In the genomic region with DNA sequence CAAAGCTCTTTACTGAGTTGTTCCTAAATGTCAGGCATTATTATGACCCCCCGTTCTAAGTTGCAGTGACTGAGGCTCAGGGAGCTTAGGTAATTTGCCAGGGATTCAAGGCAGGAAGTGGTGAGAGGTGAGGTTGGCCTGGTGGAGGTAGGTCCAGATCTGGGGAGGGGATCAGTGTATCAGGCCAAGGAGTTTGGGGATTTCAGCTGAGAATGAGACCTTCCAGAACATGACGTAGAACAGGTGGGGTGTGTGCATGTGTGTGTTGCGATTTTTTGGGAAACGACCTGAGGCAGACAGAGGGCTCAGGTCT, we compare ENCODE assay signal across 20 cellular contexts. TPM values are rescaled to one million over a fixed set of nuclear protein-coding genes. Genes with fewer than 3 reads are reported as not detected.
A peak's percentile ranks its signal among the peaks of the same experiment; 100 is the strongest.
DNase-seq lines count a peak whose midpoint lies in the region; ATAC-seq and TF ChIP-seq lines count a peak whose summit lies in the region.
"Had no signal": no experiment of that assay in that cellular context is flagged by ENCODE, and none has a peak within 500 bp of the region (broad histone marks: within the 10 kb centered on the region; RNA-seq: fewer than 3 reads in every experiment).

No MANE protein-coding gene starts in this region.

- peaks cover 37% of the 10 kb centered on the region for H3K36me3 Mint-ChIP-seq in HFFc6 (ENCODE audit: low read depth)
- H3K36me3 Mint-ChIP-seq in activated T-helper 2 cell treated with anti-CD3 and anti-CD28 coated beads, Interferon-gamma antibody, Interleukin-2, Interleukin-4, amounts not matched to agents 10 μg/mL and 5 μg/mL and 100 μg/mL, durations not matched to agents 14 hours and 24 hours and 36 hours (ENCODE audit: low read depth), result no peaks in the 10 kb centered on the region
- H3K36me3 Mint-ChIP-seq: activated naive CD4-positive, alpha-beta T cell treated with anti-CD3 and anti-CD28 coated beads, Interleukin-2, amount 10 ng/mL, durations not matched to agents 7 days and 5 days had no signal

- DNase-seq in HFFc6 (no peak), kidney tubule cell (ENCODE audit: low spot score) (peak; percentile 73), RKO (ENCODE audit: low spot score) (no peak), esophagus muscularis mucosa (ENCODE audit: extremely low spot score) (no peak)
- no peak for DNase-seq in activated T-helper 2 cell treated with anti-CD3 and anti-CD28 coated beads, Interferon-gamma antibody, Interleukin-2, Interleukin-4, amounts not matched to agents 10 μg/mL and 5 μg/mL and 100 μg/mL, durations not matched to agents 14 hours and 24 hours and 36 hours (ENCODE audit: low spot score)
- DNase-seq in NK-92 treated with Interleukin-12 subunit alpha and Interleukin-12 subunit beta, amount 100 ng/mL, for 24 hours (lab: John Stamatoyannopoulos, UW), result no peak
- DNase-seq: activated CD4-positive, alpha-beta T cell treated with anti-CD3 and anti-CD28 coated beads for 48 hours; activated naive CD4-positive, alpha-beta T cell treated with anti-CD3 and anti-CD28 coated beads, Interleukin-2, amount 10 ng/mL, durations not matched to agents 7 days and 5 days; COR-L47; cortex of kidney; NCI-H1417; NCI-H526 treated with DMSO at 0.1 percent for 48 hours; stimulated activated naive CD8-positive, alpha-beta T cell treated with anti-CD3 and anti-CD28 coated beads, Interleukin-15, Interleukin-2, amounts not matched to agents 100 U/mL and 50 U/mL, for 24 hours; upper lobe of left lung had no signal

- H3K4me1 ChIP-seq in ACC112 (ENCODE audit: control insufficient read depth, insufficient read depth, low read length, unreplicated experiment), result peaks cover 60% of the 10 kb centered on the region
- peaks cover 0 to 7% (median 0%) of the 10 kb centered on the region in 4 donors for H3K4me1 ChIP-seq in esophagus muscularis mucosa
- H3K4me1 ChIP-seq: upper lobe of left lung had no signal

- intact Hi-C loops in activated T-helper 2 cell treated with anti-CD3 and anti-CD28 coated beads, Interferon-gamma antibody, Interleukin-2, Interleukin-4, amounts not matched to agents 10 μg/mL and 5 μg/mL and 100 μg/mL, durations not matched to agents 14 hours and 24 hours and 36 hours (cut with micrococcal nuclease), result loop anchor here (2.0 kb wide), 1 partner anchor 56 kb away; no protein-coding TSS in a partner anchor
- intact Hi-C loops in esophagus muscularis mucosa (cut with DNase I), result no loop called here

- TF ChIP-seq CTCF in HFFc6 (IDR thresholded peaks at IDR 0.05), result no peak
- TF ChIP-seq CTCF in esophagus muscularis mucosa (IDR thresholded peaks at IDR 0.05), result no peak

- H3K27ac ChIP-seq in ACC112 (ENCODE audit: low read depth, low read length) (peak overlapping the region; percentile 98), esophagus muscularis mucosa (replicated peaks in 1 of 4) (no peak overlapping the region)
- H3K27ac ChIP-seq: body of pancreas, neutrophil, upper lobe of left lung had no signal

- H3K79me2 ChIP-seq in ACC112 (ENCODE audit: control insufficient read depth, insufficient read depth, low read length, unreplicated experiment), result no peaks in the 10 kb centered on the region

- H3K4me1 Mint-ChIP-seq in HFFc6 (ENCODE audit: low read depth), result peaks cover 96% of the 10 kb centered on the region
- H3K4me1 Mint-ChIP-seq in activated T-helper 2 cell treated with anti-CD3 and anti-CD28 coated beads, Interferon-gamma antibody, Interleukin-2, Interleukin-4, amounts not matched to agents 10 μg/mL and 5 μg/mL and 100 μg/mL, durations not matched to agents 14 hours and 24 hours and 36 hours (ENCODE audit: low read depth), result peaks cover 37% of the 10 kb centered on the region

- WGBS in esophagus muscularis mucosa, result 78% methylated on average over 4 of the region's 4 CpGs

- no peaks in the 10 kb centered on the region for H3K9me3 ChIP-seq in esophagus muscularis mucosa
- H3K9me3 ChIP-seq: body of pancreas, neutrophil, right atrium auricular region, upper lobe of left lung had no signal

- H3K27me3 ChIP-seq in ACC112 (ENCODE audit: insufficient read depth, low read length), result no peaks in the 10 kb centered on the region
- no peaks in the 10 kb centered on the region for H3K27me3 ChIP-seq in esophagus muscularis mucosa
- H3K27me3 ChIP-seq: body of pancreas, neutrophil, right atrium auricular region, upper lobe of left lung had no signal

- peak overlapping the region; percentile 96 for H3K27ac Mint-ChIP-seq in HFFc6
- H3K27ac Mint-ChIP-seq in activated T-helper 2 cell treated with anti-CD3 and anti-CD28 coated beads, Interferon-gamma antibody, Interleukin-2, Interleukin-4, amounts not matched to agents 10 μg/mL and 5 μg/mL and 100 μg/mL, durations not matched to agents 14 hours and 24 hours and 36 hours, result peak overlapping the region; percentile 45
- H3K27ac Mint-ChIP-seq: activated naive CD4-positive, alpha-beta T cell treated with anti-CD3 and anti-CD28 coated beads, Interleukin-2, amount 10 ng/mL, durations not matched to agents 7 days and 5 days had no signal

- H2AFZ ChIP-seq in ACC112 (ENCODE audit: low read length, unreplicated experiment), result peak overlapping the region; percentile 63

- H3K36me3 ChIP-seq in ACC112 (ENCODE audit: insufficient read depth, low read length) (no peaks in the 10 kb centered on the region), esophagus muscularis mucosa (no peaks in the 10 kb centered on the region)
- H3K36me3 ChIP-seq: neutrophil, right atrium auricular region, upper lobe of left lung had no signal

- H3K9me3 Mint-ChIP-seq in HFFc6, result no peaks in the 10 kb centered on the region; the same call in 1 of the 2 replicates
- no peaks in the 10 kb centered on the region for H3K9me3 Mint-ChIP-seq in activated T-helper 2 cell treated with anti-CD3 and anti-CD28 coated beads, Interferon-gamma antibody, Interleukin-2, Interleukin-4, amounts not matched to agents 10 μg/mL and 5 μg/mL and 100 μg/mL, durations not matched to agents 14 hours and 24 hours and 36 hours
- H3K9me3 Mint-ChIP-seq: activated naive CD4-positive, alpha-beta T cell treated with anti-CD3 and anti-CD28 coated beads, Interleukin-2, amount 10 ng/mL, durations not matched to agents 7 days and 5 days had no signal

- TF ChIP-seq EP300 in esophagus muscularis mucosa (IDR thresholded peaks at IDR 0.05), result no peak

- peak overlapping the region; percentile 66 for H3K4me3 Mint-ChIP-seq in HFFc6
- peak overlapping the region; percentile 3 for H3K4me3 Mint-ChIP-seq in activated T-helper 2 cell treated with anti-CD3 and anti-CD28 coated beads, Interferon-gamma antibody, Interleukin-2, Interleukin-4, amounts not matched to agents 10 μg/mL and 5 μg/mL and 100 μg/mL, durations not matched to agents 14 hours and 24 hours and 36 hours (ENCODE audit: low read depth)
- H3K4me3 Mint-ChIP-seq: activated naive CD4-positive, alpha-beta T cell treated with anti-CD3 and anti-CD28 coated beads, Interleukin-2, amount 10 ng/mL, durations not matched to agents 7 days and 5 days had no signal

- 0 out of 2 replicates have a peak, but pooled peaks cover 3% of the 10 kb centered on the region for H3K27me3 Mint-ChIP-seq in HFFc6 (ENCODE audit: insufficient read depth)
- no peaks in the 10 kb centered on the region for H3K27me3 Mint-ChIP-seq in activated T-helper 2 cell treated with anti-CD3 and anti-CD28 coated beads, Interferon-gamma antibody, Interleukin-2, Interleukin-4, amounts not matched to agents 10 μg/mL and 5 μg/mL and 100 μg/mL, durations not matched to agents 14 hours and 24 hours and 36 hours (ENCODE audit: low read depth)

- no peak for TF ChIP-seq POLR2A in esophagus muscularis mucosa (IDR thresholded peaks at IDR 0.05; ENCODE audit: low read depth)

- H3K4me3 ChIP-seq in ACC112 (ENCODE audit: low read depth, low read length), result peak overlapping the region; percentile 45; the same call in 1 of the 2 replicates
- no peak overlapping the region for H3K4me3 ChIP-seq in esophagus muscularis mucosa
- H3K4me3 ChIP-seq: body of pancreas, right atrium auricular region, upper lobe of left lung had no signal

- no peak for ATAC-seq in HG03280 (IDR thresholded peaks at IDR 0.05; ENCODE audit: unreplicated experiment)
- ATAC-seq: left lobe of liver; stimulated activated naive CD8-positive, alpha-beta T cell treated with anti-CD3 and anti-CD28 coated beads, Interleukin-15, Interleukin-2, amounts not matched to agents 100 U/mL and 50 U/mL, for 24 hours had no signal

RNA-seq across cellular contexts. Expression of a gene that starts 41.1 kb away (rescaled TPM):
- total RNA-seq in HFFc6 (2021; fragmentation: NEBNext Ultra II Directional; extraction: Animal tissue kit (Norgen Biotek cat#: 25700)), result 10 to 100 TPM; 65.8 to 74.1 (median 71.0) TPM
- 51.2 and 51.9 TPM in 2 replicates for total RNA-seq in activated T-helper 2 cell treated with anti-CD3 and anti-CD28 coated beads, Interferon-gamma antibody, Interleukin-2, Interleukin-4, amounts not matched to agents 10 μg/mL and 5 μg/mL and 100 μg/mL, durations not matched to agents 14 hours and 24 hours and 36 hours
- total RNA-seq in esophagus muscularis mucosa, result 10 to 100 TPM; 37.0 to 50.9 (median 45.8) TPM
